ENCODE assay signal across 8 cellular contexts in the genomic region with DNA sequence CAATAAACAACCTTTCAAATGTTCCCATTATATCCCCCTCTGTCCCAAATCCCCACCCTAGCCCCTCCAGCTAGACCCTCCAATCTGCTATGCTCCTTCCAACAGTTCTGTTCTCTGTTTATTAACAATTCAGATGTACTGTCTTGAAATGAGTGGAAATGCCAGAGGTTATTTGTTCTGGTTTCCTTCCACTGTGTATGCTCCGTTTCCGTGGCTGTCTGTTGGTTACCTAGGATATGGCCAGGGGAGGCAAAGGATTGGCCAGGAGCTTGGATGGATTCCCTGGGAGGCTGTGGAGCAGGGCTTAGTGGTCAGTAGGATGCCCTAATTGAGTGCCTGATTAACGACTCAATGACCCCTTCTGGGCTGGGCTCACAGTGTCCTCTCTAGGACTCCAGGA.
DNase-seq lines count a peak whose midpoint lies in the region; ATAC-seq and TF ChIP-seq lines count a peak whose summit lies in the region.

No MANE protein-coding gene starts in this region.

- no peaks in the 10 kb centered on the region for H3K9me3 ChIP-seq in heart right ventricle

- no peaks in the 10 kb centered on the region for H3K27me3 ChIP-seq in heart right ventricle

- intact Hi-C loops in heart right ventricle (cut with DNase I): loop anchor here in 4 of 10 donors (5.0 to 10.0 kb wide), 4 partner anchors 106 to 714 kb away; partner anchors contain the start of genes TGFB2 (in 3 of the 4) and LYPLAL1 (in 1 of the 4)

- peak; percentile 18 for ATAC-seq in GM19351 (IDR thresholded peaks at IDR 0.05; ENCODE audit: unreplicated experiment)
- ATAC-seq in heart right ventricle: peak; percentile 34 to 83 (median 70)

- H3K27ac ChIP-seq in heart right ventricle: peak overlapping the region; percentile 34 to 90 (median 74)

- 7 to 27% methylated on average over 3 of the region's 3 CpGs for WGBS in heart right ventricle, 2 donors

- H3K4me3 ChIP-seq in heart right ventricle (peak overlapping the region in 5 of 10 donors; percentile 5 to 22 (median 13)), retinal pigment epithelial cell (ENCODE audit: low read length) (peak overlapping the region; percentile 22)

- peaks cover 14 to 55% (median 47%) of the 10 kb centered on the region in 9 donors for H3K4me1 ChIP-seq in heart right ventricle

- H3K36me3 ChIP-seq in heart right ventricle: no peaks in the 10 kb centered on the region

- peak; percentile 21 for DNase-seq in T1000 (lab: John Stamatoyannopoulos, UW)
- peak in 1 of 2 donors; percentile 60 for DNase-seq in heart right ventricle
- DNase-seq in retinal pigment epithelial cell (ENCODE audit: low read depth): no peak
- DNase-seq in HUDEP-2 (lab: John Stamatoyannopoulos, UW; ENCODE audit: unreplicated experiment in 76 of 76): no peak
- no peak for DNase-seq in DMS53 treated with DMSO at 0.1 percent for 48 hours (lab: John Stamatoyannopoulos, UW; ENCODE audit: unreplicated experiment)
- DNase-seq in NOMO-1 treated with dmso at 0.1 percent for 144 hours (lab: John Stamatoyannopoulos, UW; ENCODE audit: unreplicated experiment): no peak
- DNase-seq in SK-N-DZ (ENCODE audit: low spot score): no peak

- no peak for TF ChIP-seq CTCF in heart right ventricle (IDR thresholded peaks at IDR 0.05)
- no peak for TF ChIP-seq CTCF in retinal pigment epithelial cell (conservative IDR thresholded peaks at IDR 0.05; ENCODE audit: low read depth, low read length)
